In the genomic region with DNA sequence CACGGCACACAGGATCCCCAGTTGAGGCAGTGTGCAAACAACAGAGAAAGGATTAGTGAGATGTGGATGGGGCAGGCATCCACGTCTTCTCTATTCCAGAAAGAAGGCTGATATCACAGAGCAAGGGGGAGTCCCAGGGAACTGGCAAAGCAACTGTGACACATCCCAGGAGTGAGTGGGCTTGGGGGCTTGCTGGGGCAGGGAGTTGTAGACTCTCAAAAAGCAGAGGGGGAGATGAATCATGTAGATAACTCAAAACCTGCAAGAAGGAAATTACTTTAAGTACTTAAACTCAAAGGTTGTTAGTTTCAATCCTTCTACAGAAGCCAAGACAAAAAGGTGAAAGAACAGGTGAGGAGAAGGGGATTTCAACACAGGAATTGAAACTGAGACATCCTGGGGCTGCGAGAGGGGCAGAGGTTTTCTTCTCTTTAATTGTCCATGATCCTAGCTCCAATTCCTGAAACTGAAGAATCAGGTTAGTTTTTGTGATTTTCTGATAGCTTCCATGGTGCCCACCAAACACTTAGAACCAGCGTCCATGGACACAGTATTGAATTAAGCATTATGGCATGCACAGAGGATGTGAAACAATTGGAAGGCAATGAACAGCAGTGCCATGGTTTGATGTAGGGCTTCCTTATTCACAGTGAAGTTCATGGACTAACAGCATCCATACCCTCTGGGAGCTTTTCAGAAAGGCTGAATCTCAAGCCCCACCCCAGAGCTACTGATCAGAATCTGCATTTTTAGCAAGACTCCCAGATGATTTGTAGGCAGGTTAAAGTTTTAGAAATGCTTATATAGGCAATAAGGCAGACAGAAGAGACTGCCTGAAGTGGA, we compare ENCODE assay signal across 16 cellular contexts. TPM values are rescaled to one million over a fixed set of nuclear protein-coding genes. Genes with fewer than 3 reads are reported as not detected.
A peak's percentile ranks its signal among the peaks of the same experiment; 100 is the strongest.
DNase-seq lines count a peak whose midpoint lies in the region; ATAC-seq, FAIRE-seq and TF ChIP-seq lines count a peak whose summit lies in the region.
"Had no signal": no experiment of that assay in that cellular context is flagged by ENCODE, and none has a peak within 500 bp of the region (broad histone marks: within the 10 kb centered on the region; RNA-seq: fewer than 3 reads in every experiment).

No MANE protein-coding gene starts in this region.

- peak overlapping the region; percentile 95 for H3K27ac Mint-ChIP-seq in activated T-helper 1 cell treated with anti-CD3 and anti-CD28 coated beads, Interleukin-12 subunit alpha, Interleukin-12 subunit beta, Interleukin-2, Interleukin-4 antibody, amounts not matched to agents 30 ng/mL and 10 ng/mL and 1 ng/mL, durations not matched to agents 14 hours and 24 hours and 36 hours
- no peak overlapping the region for H3K27ac Mint-ChIP-seq in WTC11

- no peaks in the 10 kb centered on the region for H3K27me3 Mint-ChIP-seq in activated T-helper 1 cell treated with anti-CD3 and anti-CD28 coated beads, Interleukin-12 subunit alpha, Interleukin-12 subunit beta, Interleukin-2, Interleukin-4 antibody, amounts not matched to agents 30 ng/mL and 10 ng/mL and 1 ng/mL, durations not matched to agents 14 hours and 24 hours and 36 hours (ENCODE audit: insufficient read depth)
- H3K27me3 Mint-ChIP-seq in WTC11 (ENCODE audit: low read depth), result no peaks in the 10 kb centered on the region; the same call in 1 of the 2 replicates

- H3K36me3 Mint-ChIP-seq in activated T-helper 1 cell treated with anti-CD3 and anti-CD28 coated beads, Interleukin-12 subunit alpha, Interleukin-12 subunit beta, Interleukin-2, Interleukin-4 antibody, amounts not matched to agents 30 ng/mL and 10 ng/mL and 1 ng/mL, durations not matched to agents 14 hours and 24 hours and 36 hours (ENCODE audit: low read depth), result peaks cover 10% of the 10 kb centered on the region
- no peaks in the 10 kb centered on the region for H3K36me3 Mint-ChIP-seq in WTC11

- intact Hi-C loops in activated T-helper 1 cell treated with anti-CD3 and anti-CD28 coated beads, Interleukin-12 subunit alpha, Interleukin-12 subunit beta, Interleukin-2, Interleukin-4 antibody, amounts not matched to agents 30 ng/mL and 10 ng/mL and 1 ng/mL, durations not matched to agents 14 hours and 24 hours and 36 hours (cut with micrococcal nuclease), result loop anchor here (1.0 to 10.0 kb wide), 10 partner anchors 8 to 1189 kb away; a partner anchor contains a TSS

- H3K9me3 Mint-ChIP-seq in activated T-helper 1 cell treated with anti-CD3 and anti-CD28 coated beads, Interleukin-12 subunit alpha, Interleukin-12 subunit beta, Interleukin-2, Interleukin-4 antibody, amounts not matched to agents 30 ng/mL and 10 ng/mL and 1 ng/mL, durations not matched to agents 14 hours and 24 hours and 36 hours, result no peaks in the 10 kb centered on the region
- H3K9me3 Mint-ChIP-seq in WTC11, result no peaks in the 10 kb centered on the region

- no peak overlapping the region for H3K27ac ChIP-seq in substantia nigra (ENCODE audit: low read depth, low read length, poor library complexity, severe bottlenecking)
- H3K27ac ChIP-seq: colonic mucosa, foreskin keratinocyte had no signal

- DNase-seq in GM12891 (ENCODE audit: insufficient read length, low spot score), result no peak
- DNase-seq in activated T-helper 1 cell treated with anti-CD3 and anti-CD28 coated beads, Interleukin-12 subunit alpha, Interleukin-12 subunit beta, Interleukin-2, Interleukin-4 antibody, amounts not matched to agents 30 ng/mL and 10 ng/mL and 1 ng/mL, durations not matched to agents 14 hours and 24 hours and 36 hours (ENCODE audit: low spot score), result peak; percentile 35
- DNase-seq in stimulated activated CD4-positive, alpha-beta T cell treated with anti-CD3 and anti-CD28 coated beads, Interleukin-2, amount 100 ng/mL, for 24 hours, result peak; percentile 76 to 82
- DNase-seq in DMS153 (lab: John Stamatoyannopoulos, UW), result no peak
- DNase-seq in substantia nigra (lab: John Stamatoyannopoulos, UW), result no peak
- DNase-seq in WTC11 (ENCODE audit: low spot score), result no peak
- DNase-seq: colonic mucosa, foreskin keratinocyte, KG1, left lung, NCI-H446 treated with DMSO at 0.1 percent for 48 hours, Right ventricle myocardium superior had no signal

- peak overlapping the region; percentile 63 for H3K4me3 Mint-ChIP-seq in activated T-helper 1 cell treated with anti-CD3 and anti-CD28 coated beads, Interleukin-12 subunit alpha, Interleukin-12 subunit beta, Interleukin-2, Interleukin-4 antibody, amounts not matched to agents 30 ng/mL and 10 ng/mL and 1 ng/mL, durations not matched to agents 14 hours and 24 hours and 36 hours
- H3K4me3 Mint-ChIP-seq in WTC11, result no peak overlapping the region

- POLR2A ChIA-PET in WTC11 (lab: Charles Lee), result no interaction called here

- CTCF ChIA-PET in WTC11 (lab: Charles Lee), result interaction anchor here (0.5 to 1.9 kb wide), 6 partner anchors 9 to 783 kb away, joined by 3 to 8 read pairs (median 3); no protein-coding TSS in a partner anchor

- TF ChIP-seq POLR2A in GM12891 (IDR thresholded peaks at IDR 0.05; ENCODE audit: low read depth, low read length), result no peak

- FAIRE-seq in GM12891 (lab: Jason Lieb, UNC), result no peak

- TF ChIP-seq CTCF in WTC11 (IDR thresholded peaks at IDR 0.05), result no peak

- peak; percentile 65 for ATAC-seq in HG02884 (IDR thresholded peaks at IDR 0.05; ENCODE audit: unreplicated experiment)
- no peak for ATAC-seq in HG02885 (IDR thresholded peaks at IDR 0.05; ENCODE audit: poor library complexity, unreplicated experiment)
- no peak for ATAC-seq in WTC11
- ATAC-seq: foreskin keratinocyte, left lung had no signal

- peaks cover 78% of the 10 kb centered on the region for H3K4me1 Mint-ChIP-seq in activated T-helper 1 cell treated with anti-CD3 and anti-CD28 coated beads, Interleukin-12 subunit alpha, Interleukin-12 subunit beta, Interleukin-2, Interleukin-4 antibody, amounts not matched to agents 30 ng/mL and 10 ng/mL and 1 ng/mL, durations not matched to agents 14 hours and 24 hours and 36 hours (ENCODE audit: low read depth)
- no peaks in the 10 kb centered on the region for H3K4me1 Mint-ChIP-seq in WTC11

TF ChIP-seq in GM12891, 5 proteins besides CTCF, POLR2A, EP300 and RAD21:
- TF ChIP-seq POU2F2 (IDR thresholded peaks at IDR 0.05; ENCODE audit: low read depth, low read length) (no peak), TAF1 (IDR thresholded peaks at IDR 0.05; ENCODE audit: low read depth, low read length) (no peak), SPI1 (IDR thresholded peaks at IDR 0.05; ENCODE audit: low read depth, low read length) (peak; percentile 94), PAX5 (IDR thresholded peaks at IDR 0.05; ENCODE audit: insufficient read depth, low read length, severe bottlenecking) (no peak), POLR2AphosphoS5 (IDR thresholded peaks at IDR 0.05; ENCODE audit: low read depth, low read length) (no peak)

TF ChIP-seq in WTC11, 78 proteins besides CTCF, POLR2A, EP300 and RAD21 (continues in another document):
- TF ChIP-seq, protein P1, sequence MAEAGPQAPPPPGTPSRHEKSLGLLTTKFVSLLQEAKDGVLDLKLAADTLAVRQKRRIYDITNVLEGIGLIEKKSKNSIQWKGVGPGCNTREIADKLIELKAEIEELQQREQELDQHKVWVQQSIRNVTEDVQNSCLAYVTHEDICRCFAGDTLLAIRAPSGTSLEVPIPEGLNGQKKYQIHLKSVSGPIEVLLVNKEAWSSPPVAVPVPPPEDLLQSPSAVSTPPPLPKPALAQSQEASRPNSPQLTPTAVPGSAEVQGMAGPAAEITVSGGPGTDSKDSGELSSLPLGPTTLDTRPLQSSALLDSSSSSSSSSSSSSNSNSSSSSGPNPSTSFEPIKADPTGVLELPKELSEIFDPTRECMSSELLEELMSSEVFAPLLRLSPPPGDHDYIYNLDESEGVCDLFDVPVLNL (CRISPR knock-in tag; IDR thresholded peaks at IDR 0.05; ENCODE audit: borderline replicate concordance, low read depth), result no peak
- TF ChIP-seq, protein P2, sequence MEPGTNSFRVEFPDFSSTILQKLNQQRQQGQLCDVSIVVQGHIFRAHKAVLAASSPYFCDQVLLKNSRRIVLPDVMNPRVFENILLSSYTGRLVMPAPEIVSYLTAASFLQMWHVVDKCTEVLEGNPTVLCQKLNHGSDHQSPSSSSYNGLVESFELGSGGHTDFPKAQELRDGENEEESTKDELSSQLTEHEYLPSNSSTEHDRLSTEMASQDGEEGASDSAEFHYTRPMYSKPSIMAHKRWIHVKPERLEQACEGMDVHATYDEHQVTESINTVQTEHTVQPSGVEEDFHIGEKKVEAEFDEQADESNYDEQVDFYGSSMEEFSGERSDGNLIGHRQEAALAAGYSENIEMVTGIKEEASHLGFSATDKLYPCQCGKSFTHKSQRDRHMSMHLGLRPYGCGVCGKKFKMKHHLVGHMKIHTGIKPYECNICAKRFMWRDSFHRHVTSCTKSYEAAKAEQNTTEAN (CRISPR knock-in tag; IDR thresholded peaks at IDR 0.05), result no peak
- TF ChIP-seq ZNF423 (CRISPR knock-in tag; IDR thresholded peaks at IDR 0.05), result no peak
- TF ChIP-seq, protein P3, sequence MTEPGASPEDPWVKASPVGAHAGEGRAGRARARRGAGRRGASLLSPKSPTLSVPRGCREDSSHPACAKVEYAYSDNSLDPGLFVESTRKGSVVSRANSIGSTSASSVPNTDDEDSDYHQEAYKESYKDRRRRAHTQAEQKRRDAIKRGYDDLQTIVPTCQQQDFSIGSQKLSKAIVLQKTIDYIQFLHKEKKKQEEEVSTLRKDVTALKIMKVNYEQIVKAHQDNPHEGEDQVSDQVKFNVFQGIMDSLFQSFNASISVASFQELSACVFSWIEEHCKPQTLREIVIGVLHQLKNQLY (CRISPR knock-in tag; IDR thresholded peaks at IDR 0.05), result no peak
- TF ChIP-seq, protein P4, sequence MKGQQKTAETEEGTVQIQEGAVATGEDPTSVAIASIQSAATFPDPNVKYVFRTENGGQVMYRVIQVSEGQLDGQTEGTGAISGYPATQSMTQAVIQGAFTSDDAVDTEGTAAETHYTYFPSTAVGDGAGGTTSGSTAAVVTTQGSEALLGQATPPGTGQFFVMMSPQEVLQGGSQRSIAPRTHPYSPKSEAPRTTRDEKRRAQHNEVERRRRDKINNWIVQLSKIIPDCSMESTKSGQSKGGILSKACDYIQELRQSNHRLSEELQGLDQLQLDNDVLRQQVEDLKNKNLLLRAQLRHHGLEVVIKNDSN (CRISPR knock-in tag; IDR thresholded peaks at IDR 0.05), result no peak

RNA-seq across cellular contexts. Expression of a gene that starts 52.0 kb away (rescaled TPM):
- polyA plus RNA-seq in GM12891 (2012; ENCODE audit: low read depth, missing spikeins), result 0.41 TPM
- 0.29 TPM in 1 of 2 replicates, not detected in the other for total RNA-seq in activated T-helper 1 cell treated with anti-CD3 and anti-CD28 coated beads, Interleukin-12 subunit alpha, Interleukin-12 subunit beta, Interleukin-2, Interleukin-4 antibody, amounts not matched to agents 30 ng/mL and 10 ng/mL and 1 ng/mL, durations not matched to agents 14 hours and 24 hours and 36 hours
- total RNA-seq in WTC11 (2021), result not detected in 3 replicates
- total RNA-seq: colonic mucosa, foreskin keratinocyte, osteocyte, Right ventricle myocardium superior had no signal
- polyA plus RNA-seq: foreskin keratinocyte had no signal

RNA-seq across cellular contexts. Expression of a gene that starts 59.7 kb away (rescaled TPM):
- polyA plus RNA-seq in GM12891 (2012; ENCODE audit: low read depth, missing spikeins), result not detected
- total RNA-seq in activated T-helper 1 cell treated with anti-CD3 and anti-CD28 coated beads, Interleukin-12 subunit alpha, Interleukin-12 subunit beta, Interleukin-2, Interleukin-4 antibody, amounts not matched to agents 30 ng/mL and 10 ng/mL and 1 ng/mL, durations not matched to agents 14 hours and 24 hours and 36 hours, result 20.6 and 21.0 TPM in 2 replicates
- 0.07 TPM in 1 of 3 replicates, not detected in the others for total RNA-seq in WTC11 (2021)
- total RNA-seq: Caco-2, foreskin keratinocyte, osteocyte had no signal
- polyA plus RNA-seq: foreskin keratinocyte had no signal

Comparison
In these comparisons a context has a peak if more than half of its experiments do, and no peak if none do; other contexts are left out.
1. DNase-seq: peak in activated T-helper 1 cell treated with anti-CD3 and anti-CD28 coated beads, Interleukin-12 subunit alpha, Interleukin-12 subunit beta, Interleukin-2, Interleukin-4 antibody, amounts not matched to agents 30 ng/mL and 10 ng/mL and 1 ng/mL, durations not matched to agents 14 hours and 24 hours and 36 hours (single experiment) and stimulated activated CD4-positive, alpha-beta T cell treated with anti-CD3 and anti-CD28 coated beads, Interleukin-2, amount 100 ng/mL, for 24 hours (2 of 2); none in GM12891 (single experiment), DMS153 (single experiment), substantia nigra (0 of 49) and WTC11 (single experiment).
2. RNA of a gene that starts 59.7 kb away (total RNA-seq): 20.6 to 21.0 TPM in activated T-helper 1 cell treated with anti-CD3 and anti-CD28 coated beads, Interleukin-12 subunit alpha, Interleukin-12 subunit beta, Interleukin-2, Interleukin-4 antibody, amounts not matched to agents 30 ng/mL and 10 ng/mL and 1 ng/mL, durations not matched to agents 14 hours and 24 hours and 36 hours; 0.07 TPM in WTC11; every median in the first group is over 10 times any median in the second.